ENCODE assay signal across 1 cellular context in the genomic region with DNA sequence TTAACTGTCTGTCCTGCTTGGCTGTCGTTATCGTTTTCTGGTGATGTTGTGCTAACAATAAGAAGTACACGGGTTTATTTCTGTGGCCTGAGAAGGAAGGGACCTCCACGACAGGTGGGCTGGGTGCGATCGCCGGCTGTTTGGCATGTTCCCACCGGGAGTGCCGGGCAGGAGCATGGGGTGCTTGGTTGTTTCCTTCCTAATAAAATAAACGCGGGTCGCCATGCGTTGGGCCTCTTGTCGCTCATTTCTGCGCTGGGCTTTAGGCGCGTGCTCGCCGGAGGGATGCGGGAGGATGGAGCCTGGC.
TF ChIP-seq lines count a peak whose summit lies in the region.

No MANE protein-coding gene starts in this region.

TF ChIP-seq in HepG2, 621 proteins besides CTCF, POLR2A, EP300 and RAD21:
- 0 out of 2 replicates have a peak, but pooled peaks have one; percentile 11 for TF ChIP-seq ZBTB38 (CRISPR knock-in tag; IDR thresholded peaks at IDR 0.05)
- TF ChIP-seq ZNF292 (CRISPR knock-in tag; IDR thresholded peaks at IDR 0.05; ENCODE audit: borderline replicate concordance, low read depth) = no peak
- no peak for TF ChIP-seq KAT2B (IDR thresholded peaks at IDR 0.05; ENCODE audit: borderline replicate concordance, low read depth, low read length)
- no peak for TF ChIP-seq NFE2L1 (CRISPR knock-in tag; IDR thresholded peaks at IDR 0.05; ENCODE audit: borderline replicate concordance)
